ENCODE assay signal across 20 cellular contexts in genomic region chr20:11275740-11276139, GRCh38.
"Had no signal": no experiment of that assay in that cellular context is flagged by ENCODE, and none has a peak within 500 bp of the region (broad histone marks: within the 10 kb centered on the region; RNA-seq: fewer than 3 reads in every experiment).

No MANE protein-coding gene starts in this region.

- H3K4me1 Mint-ChIP-seq: naive B cell had no signal

- H3K4me3 ChIP-seq: coronary artery, hepatocyte, lung, sigmoid colon, skin epidermis had no signal

- H3K9me3 Mint-ChIP-seq: nephron had no signal

- H3K27ac Mint-ChIP-seq: endodermal cell, naive B cell, nephron had no signal

- H2AFZ ChIP-seq: hepatocyte had no signal

- DNase-seq: effector CD4-positive, alpha-beta T cell; endodermal cell; erythroblast; foreskin keratinocyte; head of caudate nucleus; kidney; left cardiac atrium; left ventricle myocardium superior; mesendoderm; naive B cell; sigmoid colon; stimulated activated CD4-positive, alpha-beta T cell treated with anti-CD3 and anti-CD28 coated beads, Interleukin-12 subunit alpha, Interleukin-12 subunit beta, amount 100 ng/mL, for 4 hours; stimulated activated naive CD4-positive, alpha-beta T cell; trophoblast cell had no signal

- H3K36me3 Mint-ChIP-seq: naive B cell had no signal

- H3K4me1 ChIP-seq: sigmoid colon had no signal

- H3K9me3 ChIP-seq: sigmoid colon had no signal

- FAIRE-seq: endothelial cell of umbilical vein, kidney had no signal

- H3K4me2 ChIP-seq: hepatocyte had no signal

- H3K27ac ChIP-seq: coronary artery, foreskin keratinocyte, hepatocyte, sigmoid colon, skin epidermis had no signal

- H3K79me2 ChIP-seq: hepatocyte had no signal

- ATAC-seq: foreskin keratinocyte, left cardiac atrium, left ventricle myocardium superior had no signal

- H3K4me3 Mint-ChIP-seq: endodermal cell, nephron had no signal

- H3K27me3 ChIP-seq: foreskin keratinocyte, hepatocyte had no signal
